17 cellular contexts compared by ENCODE assay signal in the genomic region with DNA sequence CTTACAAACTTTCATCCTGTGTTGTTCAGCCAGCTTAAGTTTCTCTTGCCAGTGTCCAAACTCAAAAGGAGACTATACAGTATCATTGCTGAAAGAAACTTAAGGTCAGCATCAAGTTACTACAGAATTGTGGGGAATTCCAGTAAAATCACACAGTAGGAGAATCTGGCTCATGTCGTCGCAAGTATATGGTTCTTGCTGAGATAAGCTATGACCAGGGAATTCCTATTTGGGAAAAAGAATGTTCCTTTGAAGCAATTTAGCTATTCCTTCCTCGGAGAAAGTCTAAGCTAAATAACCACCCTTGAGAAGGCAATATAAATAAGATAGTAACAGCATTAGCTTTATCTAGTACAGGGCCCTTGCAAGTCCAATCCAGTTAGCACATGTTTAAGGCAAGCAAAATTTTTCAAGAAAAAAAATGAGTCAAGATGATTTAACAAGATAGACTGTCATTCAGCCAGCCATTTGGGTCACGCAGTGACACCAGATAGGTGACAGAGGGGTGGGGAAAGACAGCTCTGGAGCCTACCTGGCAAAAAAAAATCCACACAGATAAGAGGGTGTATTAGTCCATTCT.
"Had no signal": no experiment of that assay in that cellular context is flagged by ENCODE, and none has a peak within 500 bp of the region (broad histone marks: within the 10 kb centered on the region; RNA-seq: fewer than 3 reads in every experiment).

No MANE protein-coding gene starts in this region.

- ATAC-seq: activated CD8-positive, alpha-beta T cell treated with anti-CD3 and anti-CD28 coated beads, Interleukin-2, amount 10 ng/mL, durations not matched to agents 7 days and 5 days; stimulated activated memory B cell treated with anti-CD40 and anti-IgM and Interleukin-4, amounts not matched to agents 10 μg/mL and 1 μg/mL and 100 μg/mL, for 72 hours had no signal

- H3K36me3 ChIP-seq: ascending aorta, right atrium auricular region, upper lobe of left lung, WERI-Rb-1 had no signal

- H3K4me3 ChIP-seq: ascending aorta, coronary artery, right atrium auricular region, SK-N-MC, upper lobe of left lung had no signal

- DNase-seq: activated CD4-positive, alpha-beta T cell treated with anti-CD3 and anti-CD28 coated beads for 48 hours; activated CD8-positive, alpha-beta memory T cell treated with anti-CD3 and anti-CD28 coated beads, Interleukin-2, amount 50 U/mL, for 48 hours; activated CD8-positive, alpha-beta T cell treated with anti-CD3 and anti-CD28 coated beads, Interleukin-2, amount 10 ng/mL, durations not matched to agents 7 days and 5 days; activated naive CD4-positive, alpha-beta T cell; caudate nucleus; effector CD8-positive, alpha-beta T cell; mesendoderm; posterior cingulate gyrus; small intestine; T-helper 1 cell; upper lobe of left lung; WERI-Rb-1 had no signal

- H3K4me1 ChIP-seq: ascending aorta, upper lobe of left lung had no signal

- H3K27me3 ChIP-seq: ascending aorta, right atrium auricular region, upper lobe of left lung had no signal

- H3K9me3 ChIP-seq: ascending aorta, right atrium auricular region, upper lobe of left lung had no signal

- H3K27ac ChIP-seq: ascending aorta, coronary artery, right atrium auricular region, SK-N-MC, upper lobe of left lung, WERI-Rb-1 had no signal
